Comparison of ENCODE assay signal across 26 cellular contexts in genomic region chr2:137823196-137823595, GRCh38.
"Had no signal": no experiment of that assay in that cellular context is flagged by ENCODE, and none has a peak within 500 bp of the region (broad histone marks: within the 10 kb centered on the region; RNA-seq: fewer than 3 reads in every experiment).

No MANE protein-coding gene starts in this region.

- ATAC-seq: stimulated activated effector memory CD8-positive, alpha-beta T cell treated with anti-CD3 and anti-CD28 coated beads, Interleukin-12 subunit alpha, Interleukin-12 subunit beta, amount 100 ng/mL, for 72 hours; stimulated activated memory B cell treated with anti-CD40 and anti-IgM and Interleukin-4, amounts not matched to agents 10 μg/mL and 1 μg/mL and 100 μg/mL, for 72 hours; stimulated activated naive B cell treated with anti-CD40 and anti-IgM and Interleukin-4, amounts not matched to agents 10 μg/mL and 1 μg/mL and 100 μg/mL, for 72 hours; stimulated activated naive CD8-positive, alpha-beta T cell treated with anti-CD3 and anti-CD28 coated beads, Interleukin-15, amount 100 ng/mL, for 72 hours; stimulated activated naive CD8-positive, alpha-beta T cell treated with anti-CD3 and anti-CD28 coated beads, Interleukin-15, Interleukin-2, amounts not matched to agents 100 U/mL and 50 U/mL, for 24 hours; upper lobe of right lung had no signal

- H3K4me1 ChIP-seq: stomach, suprapubic skin, testis, thyroid gland, tibial artery, tibial nerve, transverse colon, upper lobe of left lung, upper lobe of right lung, uterus, vagina had no signal

- H3K9me3 ChIP-seq: stomach, suprapubic skin, testis, thoracic aorta, thyroid gland, tibial artery, transverse colon, upper lobe of left lung, upper lobe of right lung, uterus, vagina had no signal

- DNase-seq: stimulated activated CD4-positive, alpha-beta T cell treated with anti-CD3 and anti-CD28 coated beads, Interleukin-2, amount 100 ng/mL, for 48 hours; stimulated activated CD4-positive, alpha-beta T cell treated with anti-CD3 and anti-CD28 coated beads, Interleukin-4, amount 100 ng/mL, for 1 hour; stimulated activated CD4-positive, alpha-beta T cell treated with anti-CD3 and anti-CD28 coated beads, Interleukin-4, amount 100 ng/mL, for 24 hours; stimulated activated CD4-positive, alpha-beta T cell treated with anti-CD3 and anti-CD28 coated beads, Interleukin-4, amount 100 ng/mL, for 4 hours; stimulated activated CD8-positive, alpha-beta memory T cell treated with anti-CD3 and anti-CD28 coated beads, Interleukin-4, amount 100 ng/mL, for 48 hours; stimulated activated naive B cell treated with anti-CD40 and anti-IgM and Interleukin-4, amounts not matched to agents 10 μg/mL and 1 μg/mL and 100 μg/mL, for 72 hours; stimulated activated naive CD4-positive, alpha-beta T cell; stimulated activated naive CD4-positive, alpha-beta T cell treated with Interleukin-2 at 50 U/mL for 16 hours; stimulated activated naive CD8-positive, alpha-beta T cell treated with anti-CD3 and anti-CD28 coated beads, Interleukin-15, amount 100 ng/mL, for 72 hours; stimulated activated naive CD8-positive, alpha-beta T cell treated with anti-CD3 and anti-CD28 coated beads, Interleukin-15, Interleukin-2, amounts not matched to agents 100 U/mL and 50 U/mL, for 24 hours; stomach; testis; thyroid gland; tibial artery; transverse colon; trophoblast cell; upper lobe of left lung; upper lobe of right lung; uterus had no signal

- H3K27me3 ChIP-seq: stomach, suprapubic skin, testis, thyroid gland, tibial artery, tibial nerve, transverse colon, upper lobe of left lung, upper lobe of right lung, uterus, vagina had no signal

- H3K27ac ChIP-seq: stomach, suprapubic skin, testis, thoracic aorta, thyroid gland, tibial artery, transverse colon, upper lobe of left lung, upper lobe of right lung, uterus, vagina had no signal

- H3K4me3 ChIP-seq: stomach, suprapubic skin, testis, thoracic aorta, thyroid gland, tibial artery, tibial nerve, transverse colon, upper lobe of left lung, upper lobe of right lung, uterus, vagina had no signal

- H3K36me3 ChIP-seq: stomach, suprapubic skin, thoracic aorta, thyroid gland, tibial artery, tibial nerve, transverse colon, upper lobe of left lung, upper lobe of right lung, uterus, vagina had no signal

- FAIRE-seq: urothelium cell line had no signal
